In genomic region chrX:107716816-107717700, GRCh38 we compare ENCODE assay signal across 8 cellular contexts. TPM values are rescaled to one million over a fixed set of nuclear protein-coding genes. Genes with fewer than 3 reads are reported as not detected.
A peak's percentile ranks its signal among the peaks of the same experiment; 100 is the strongest.
DNase-seq lines count a peak whose midpoint lies in the region; ATAC-seq and TF ChIP-seq lines count a peak whose summit lies in the region.

No MANE protein-coding gene starts in this region.

- no peaks in the 10 kb centered on the region for H3K27me3 Mint-ChIP-seq in T-helper 1 cell treated with Interleukin-12 subunit alpha and Interleukin-12 subunit beta and Interleukin-4 antibody, amounts not matched to agents 30 μg/mL and 1 μg/mL, for 36 hours (ENCODE audit: low read depth)

- peak overlapping the region; percentile 90 for H3K27ac Mint-ChIP-seq in T-helper 1 cell treated with Interleukin-12 subunit alpha and Interleukin-12 subunit beta and Interleukin-4 antibody, amounts not matched to agents 30 μg/mL and 1 μg/mL, for 36 hours

- H2AFZ ChIP-seq in DND-41 (ENCODE audit: low read depth, low read length), result peak overlapping the region; percentile 55

- 0 out of 2 replicates have a peak, but pooled peaks cover 4% of the 10 kb centered on the region for H4K20me1 ChIP-seq in DND-41 (ENCODE audit: insufficient read depth, low read length)

- H3K27me3 ChIP-seq in DND-41 (ENCODE audit: insufficient read depth, low read length, poor library complexity) (no peaks in the 10 kb centered on the region), right atrium auricular region (no peaks in the 10 kb centered on the region), uterus (no peaks in the 10 kb centered on the region)

- H3K4me3 ChIP-seq in DND-41 (ENCODE audit: low read depth in 1 of 2, low read length in 2 of 2) (peak overlapping the region; percentile 16 to 57; a peak in 3 of 4 replicates), right atrium auricular region (peak overlapping the region; percentile 67 to 69), uterus (peak overlapping the region; percentile 66 to 70)

- H3K9me3 ChIP-seq in DND-41 (ENCODE audit: insufficient read depth, low read length, severe bottlenecking) (no peaks in the 10 kb centered on the region), right atrium auricular region (no peaks in the 10 kb centered on the region), uterus (no peaks in the 10 kb centered on the region)

- peaks cover 34% of the 10 kb centered on the region for H3K4me1 Mint-ChIP-seq in T-helper 1 cell treated with Interleukin-12 subunit alpha and Interleukin-12 subunit beta and Interleukin-4 antibody, amounts not matched to agents 30 μg/mL and 1 μg/mL, for 36 hours (ENCODE audit: low read depth)

- peak; percentile 73 for DNase-seq in DND-41
- peak; percentile 76 for DNase-seq in HT1080 (ENCODE audit: low read depth)
- DNase-seq in amniotic stem cell (lab: John Stamatoyannopoulos, UW), result peak; percentile 66
- peak; percentile 97 for DNase-seq in right atrium auricular region (ENCODE audit: low spot score)
- peak; percentile 80 for DNase-seq in putamen (ENCODE audit: low spot score)
- peak; percentile 85 to 91 for DNase-seq in uterus

- peak overlapping the region; percentile 78 for H3K4me2 ChIP-seq in DND-41 (ENCODE audit: insufficient read depth, low read length)

- H3K9ac ChIP-seq in DND-41 (ENCODE audit: low read depth, low read length), result peak overlapping the region; percentile 57

- H3K36me3 Mint-ChIP-seq in T-helper 1 cell treated with Interleukin-12 subunit alpha and Interleukin-12 subunit beta and Interleukin-4 antibody, amounts not matched to agents 30 μg/mL and 1 μg/mL, for 36 hours (ENCODE audit: low read depth), result peaks cover 19% of the 10 kb centered on the region

- H3K4me1 ChIP-seq in DND-41 (ENCODE audit: insufficient read depth, low read length) (peaks cover 23% of the 10 kb centered on the region), right atrium auricular region (peaks cover 0 to 18% of the 10 kb centered on the region in 2 donors), uterus (no peaks in the 10 kb centered on the region)

- H3K79me2 ChIP-seq in DND-41 (ENCODE audit: insufficient read depth, low read length), result no peaks in the 10 kb centered on the region

- H3K4me3 Mint-ChIP-seq in T-helper 1 cell treated with Interleukin-12 subunit alpha and Interleukin-12 subunit beta and Interleukin-4 antibody, amounts not matched to agents 30 μg/mL and 1 μg/mL, for 36 hours, result peak overlapping the region; percentile 95

- TF ChIP-seq POLR2A in uterus (IDR thresholded peaks at IDR 0.05), result peak; percentile 93 to 97

- ATAC-seq in DND-41 (ENCODE audit: insufficient read depth, low read depth) (peak; percentile 94), GM21381 (IDR thresholded peaks at IDR 0.05; ENCODE audit: unreplicated experiment) (peak; percentile 79)

- peak overlapping the region; percentile 56 for H3K27ac ChIP-seq in DND-41 (ENCODE audit: low read length)
- peak overlapping the region; percentile 91 to 93 for H3K27ac ChIP-seq in right atrium auricular region
- peak overlapping the region; percentile 95 to 96 for H3K27ac ChIP-seq in uterus

- H3K9me3 Mint-ChIP-seq in T-helper 1 cell treated with Interleukin-12 subunit alpha and Interleukin-12 subunit beta and Interleukin-4 antibody, amounts not matched to agents 30 μg/mL and 1 μg/mL, for 36 hours, result no peaks in the 10 kb centered on the region

- intact Hi-C loops in uterus (cut with DNase I; ENCODE audit: low total_unique reads), result loop anchor here (2.0 to 5.0 kb wide), 2 partner anchors 40 to 60 kb away; partner anchors contain the start of genes NCBP2L and TSC22D3

- TF ChIP-seq CTCF in DND-41 (IDR thresholded peaks at IDR 0.05; ENCODE audit: borderline replicate concordance, extremely low read depth, low read length, poor library complexity, severe bottlenecking), result no peak
- no peak for TF ChIP-seq CTCF in right atrium auricular region (IDR thresholded peaks at IDR 0.05)
- peak in 2 of 4 experiments; percentile 4 to 30 for TF ChIP-seq CTCF in uterus (IDR thresholded peaks at IDR 0.05)

- no peaks in the 10 kb centered on the region for H3K36me3 ChIP-seq in DND-41 (ENCODE audit: insufficient read depth, low read length)
- peaks cover 34% of the 10 kb centered on the region for H3K36me3 ChIP-seq in right atrium auricular region
- H3K36me3 ChIP-seq in uterus, result no peaks in the 10 kb centered on the region

RNA-seq across cellular contexts. Expression of gene TSC22D3, which starts 58.5 kb away (rescaled TPM):
- total RNA-seq in HT1080 (2014; rRNA removed; shearing (Covaris generic)), result 5.4 and 8.8 TPM in 2 replicates
- 12.3 and 12.4 TPM in 2 replicates for polyA plus RNA-seq in HT1080 (2015; cell fraction: cytosol; rRNA removed)
- polyA plus RNA-seq in HT1080 (2015; cell fraction: nucleus; rRNA removed), result 24.7 and 28.4 TPM in 2 replicates
- 100 to 1,000 TPM; 184 to 193 TPM for total RNA-seq in right atrium auricular region
- 100 to 1,000 TPM; 101 to 786 (median 475) TPM for total RNA-seq in uterus

Comparison
In these comparisons a context has a peak if more than half of its experiments do, and no peak if none do; other contexts are left out.
1. Peak in every context shown above with its lines: DNase-seq, ATAC-seq, H3K4me3 ChIP-seq and H3K27ac ChIP-seq.
2. RNA of gene TSC22D3, which starts 58.5 kb away (total RNA-seq): 101 to 786 TPM in uterus and 184 to 193 TPM in right atrium auricular region; 5.4 to 8.8 TPM in HT1080; every median in the first group is over 10 times any median in the second.